ENCODE assay signal across 13 cellular contexts in genomic region chr10:4941540-4942330, GRCh38. TPM values are rescaled to one million over a fixed set of nuclear protein-coding genes. Genes with fewer than 3 reads are reported as not detected.
DNase-seq lines count a peak whose midpoint lies in the region; ATAC-seq, FAIRE-seq and TF ChIP-seq lines count a peak whose summit lies in the region.
"Had no signal": no experiment of that assay in that cellular context is flagged by ENCODE, and none has a peak within 500 bp of the region (broad histone marks: within the 10 kb centered on the region; RNA-seq: fewer than 3 reads in every experiment).

No MANE protein-coding gene starts in this region.

- no peak overlapping the region for H2BK120ac ChIP-seq in H1 (replicated peaks; ENCODE audit: low read depth, low read length)

- POLR2A ChIA-PET in H1 (lab: Charles Lee; ENCODE audit: partially characterized antibody) (no interaction called here), HEK293T (lab: Yijun Ruan, JAX) (no interaction called here)
- POLR2A ChIA-PET in naive thymus-derived CD4-positive, alpha-beta T cell (lab: Charles Lee), result no interaction called here

- H3K36me3 Mint-ChIP-seq in naive thymus-derived CD4-positive, alpha-beta T cell, result peaks cover 0 to 20% (median 7%) of the 10 kb centered on the region in 5 donors

- H3K18ac ChIP-seq in H1 (ENCODE audit: extremely low read depth, low read length), result peak overlapping the region; percentile 19

- no peaks in the 10 kb centered on the region for H3K79me1 ChIP-seq in H1 (ENCODE audit: low read depth, low read length)

- H3K27ac Mint-ChIP-seq in naive thymus-derived CD4-positive, alpha-beta T cell, result no peak overlapping the region
- H3K27ac Mint-ChIP-seq: activated CD4-positive, alpha-beta memory T cell treated with anti-CD3 and anti-CD28 coated beads, Interleukin-2, amount 10 ng/mL, durations not matched to agents 7 days and 5 days; stimulated activated naive CD8-positive, alpha-beta T cell treated with anti-CD3 and anti-CD28 coated beads, Interleukin-15, Interleukin-2, amounts not matched to agents 100 ng/mL and 50 ng/mL, for 24 hours had no signal

- no peak for FAIRE-seq in H1 (lab: Jason Lieb, UNC)
- FAIRE-seq: A204.1, H54 had no signal

- no peak overlapping the region for H3K4me3 Mint-ChIP-seq in naive thymus-derived CD4-positive, alpha-beta T cell
- H3K4me3 Mint-ChIP-seq: activated CD4-positive, alpha-beta memory T cell treated with anti-CD3 and anti-CD28 coated beads, Interleukin-2, amount 10 ng/mL, durations not matched to agents 7 days and 5 days; stimulated activated naive CD8-positive, alpha-beta T cell treated with anti-CD3 and anti-CD28 coated beads, Interleukin-15, Interleukin-2, amounts not matched to agents 100 ng/mL and 50 ng/mL, for 24 hours had no signal

- H2BK12ac ChIP-seq in H1 (ENCODE audit: low read depth, low read length), result 0 out of 2 replicates have a peak overlapping the region, but pooled peaks have one; percentile 60

- H3K4ac ChIP-seq in H1 (replicated peaks; ENCODE audit: insufficient read length, low read depth, low read length), result no peak overlapping the region

- WGBS in H1 (ENCODE audit: extremely low coverage in 1 of 2, insufficient coverage in 1 of 2, insufficient read length in 1 of 2, insufficient replicate concordance in 2 of 2, low coverage in 1 of 2, low lambda C conversion rate in 2 of 2, missing lambda C conversion rate in 1 of 2), 2 experiments, result 87% methylated on average over 5 of the region's 5 CpGs; no CpG with 5 or more reads in 1 of the 2 experiments
- 64 to 66% methylated on average over 5 of the region's 5 CpGs for WGBS in upper lobe of left lung, 2 donors

- H4K5ac ChIP-seq in H1 (ENCODE audit: insufficient read length, low read depth, low read length), result no peak overlapping the region

- no peak overlapping the region for H3K23ac ChIP-seq in H1 (ENCODE audit: insufficient read length)

- H3K14ac ChIP-seq in H1 (ENCODE audit: insufficient read length), result no peak overlapping the region

- TF ChIP-seq EP300 in H1 (IDR thresholded peaks at IDR 0.05; ENCODE audit: borderline replicate concordance in 1 of 2, low read depth in 2 of 2, low read length in 2 of 2) (no peak), upper lobe of left lung (IDR thresholded peaks at IDR 0.05) (no peak)

- H3K4me1 ChIP-seq in H1 (replicated peaks in 1 of 4; ENCODE audit: control insufficient read depth in 3 of 4, insufficient read depth in 4 of 4, low read length in 3 of 4), result peaks cover 2 to 15% (median 9%) of the 10 kb centered on the region in 4 experiments
- H3K4me1 ChIP-seq in upper lobe of left lung, result peaks cover 0 to 30% (median 7%) of the 10 kb centered on the region in 4 donors
- H3K4me1 ChIP-seq in naive thymus-derived CD4-positive, alpha-beta T cell (ENCODE audit: control insufficient read depth in 2 of 2, insufficient read depth in 2 of 2, low read length in 2 of 2), result no peaks in the 10 kb centered on the region

- no peaks in the 10 kb centered on the region for H3K27me3 ChIP-seq in H1 (replicated peaks in 1 of 4; ENCODE audit: control insufficient read depth in 3 of 4, extremely low read depth in 1 of 4, insufficient read depth in 3 of 4, low read length in 3 of 4)
- no peaks in the 10 kb centered on the region for H3K27me3 ChIP-seq in upper lobe of left lung
- no peaks in the 10 kb centered on the region for H3K27me3 ChIP-seq in naive thymus-derived CD4-positive, alpha-beta T cell (ENCODE audit: control insufficient read depth in 2 of 2, insufficient read depth in 2 of 2, low read length in 2 of 2)
- H3K27me3 ChIP-seq: adrenal gland had no signal

- no peaks in the 10 kb centered on the region for H3K4me1 Mint-ChIP-seq in naive thymus-derived CD4-positive, alpha-beta T cell

- no peak for TF ChIP-seq POLR2A in H1 (IDR thresholded peaks at IDR 0.05; ENCODE audit: control extremely low read depth in 1 of 2, low read depth in 2 of 2, low read length in 2 of 2)
- TF ChIP-seq POLR2A in upper lobe of left lung (IDR thresholded peaks at IDR 0.05), result no peak

- ATAC-seq in left colon (peak; percentile 57), upper lobe of left lung (ENCODE audit: low FRiP score in 2 of 2) (no peak)
- ATAC-seq in naive thymus-derived CD4-positive, alpha-beta T cell, result no peak

- no peak overlapping the region for H2BK5ac ChIP-seq in H1 (ENCODE audit: low read depth, low read length)

- TF ChIP-seq RAD21 in H1 (IDR thresholded peaks at IDR 0.05 in 1 of 2, conservative IDR thresholded peaks at IDR 0.05 in 1 of 2; ENCODE audit: low read depth in 2 of 2, low read length in 2 of 2), result no peak

- H3K56ac ChIP-seq in H1 (replicated peaks; ENCODE audit: insufficient read length, low read depth, low read length), result no peak overlapping the region

- H3K27me3 Mint-ChIP-seq in naive thymus-derived CD4-positive, alpha-beta T cell, result peaks cover 0 to 3% (median 0%) of the 10 kb centered on the region in 5 donors

- H2AK5ac ChIP-seq in H1 (ENCODE audit: low read depth, low read length), result no peak overlapping the region

- no peaks in the 10 kb centered on the region for H4K20me1 ChIP-seq in H1 (replicated peaks in 1 of 2; ENCODE audit: control insufficient read depth in 1 of 2, insufficient read depth in 2 of 2, low read length in 2 of 2)

- intact Hi-C loops in left colon (cut with DNase I, micrococcal nuclease), result no loop called here
- intact Hi-C loops in naive thymus-derived CD4-positive, alpha-beta T cell (cut with micrococcal nuclease), result no loop called here

- H3K36me3 ChIP-seq in H1 (ENCODE audit: control insufficient read depth in 2 of 4, insufficient read depth in 4 of 4, low read length in 3 of 4), result no peaks in the 10 kb centered on the region; a peak in 1 of 8 replicates
- no peaks in the 10 kb centered on the region for H3K36me3 ChIP-seq in upper lobe of left lung
- no peaks in the 10 kb centered on the region for H3K36me3 ChIP-seq in naive thymus-derived CD4-positive, alpha-beta T cell (ENCODE audit: control insufficient read depth in 2 of 3, insufficient read depth in 3 of 3, low read length in 3 of 3)
- H3K36me3 ChIP-seq: adrenal gland had no signal

- no peak overlapping the region for H3K9ac ChIP-seq in H1 (replicated peaks in 1 of 4; ENCODE audit: extremely low read depth in 1 of 4, low read depth in 3 of 4, low read length in 3 of 4)

- TF ChIP-seq CTCF in H1 (IDR thresholded peaks at IDR 0.05; ENCODE audit: control extremely low read depth in 1 of 3, insufficient read depth in 1 of 3, low read depth in 1 of 3, low read length in 3 of 3) (no peak), upper lobe of left lung (IDR thresholded peaks at IDR 0.05) (no peak)

- no peaks in the 10 kb centered on the region for H3K23me2 ChIP-seq in H1 (ENCODE audit: low read depth, low read length)

- H4K8ac ChIP-seq in H1 (ENCODE audit: extremely low read depth, insufficient read depth, low read length), result no peak overlapping the region

- H2AFZ ChIP-seq in H1 (ENCODE audit: low read length), result no peak overlapping the region

- CTCF ChIA-PET in H1 (lab: Charles Lee; ENCODE audit: partially characterized antibody), result no interaction called here
- CTCF ChIA-PET in HEK293T (lab: Yijun Ruan, JAX), result no interaction called here
- CTCF ChIA-PET in naive thymus-derived CD4-positive, alpha-beta T cell (lab: Charles Lee), result no interaction called here

- DNase-seq in NCI-H2107 treated with DMSO at 0.1 percent for 48 hours (lab: John Stamatoyannopoulos, UW; ENCODE audit: unreplicated experiment), result peak; percentile 67
- no peak for DNase-seq in NCI-H2107 (lab: John Stamatoyannopoulos, UW)
- no peak for DNase-seq in H1 (ENCODE audit: low read depth in 1 of 2, low spot score in 2 of 2)
- no peak for DNase-seq in left colon
- DNase-seq in upper lobe of left lung, result peak in 1 of 2 donors; percentile 45
- no peak for DNase-seq in NCI-H1930 (lab: John Stamatoyannopoulos, UW)
- DNase-seq in HEK293T (ENCODE audit: extremely low spot score), result no peak
- no peak for DNase-seq in naive thymus-derived CD4-positive, alpha-beta T cell
- DNase-seq: activated CD4-positive, alpha-beta memory T cell treated with anti-CD3 and anti-CD28 coated beads, Interleukin-2, amount 10 ng/mL, durations not matched to agents 7 days and 5 days; adrenal gland had no signal

- H3K4me3 ChIP-seq in H1 (ENCODE audit: extremely low read depth in 1 of 4, insufficient read depth in 2 of 4, low read depth in 3 of 4, low read length in 4 of 4) (no peak overlapping the region), upper lobe of left lung (no peak overlapping the region)
- no peak overlapping the region for H3K4me3 ChIP-seq in naive thymus-derived CD4-positive, alpha-beta T cell (ENCODE audit: low read length)
- H3K4me3 ChIP-seq: adrenal gland had no signal

- H3K9me3 ChIP-seq in H1 (ENCODE audit: insufficient read depth in 2 of 2, low read depth in 1 of 2, low read length in 1 of 2) (peaks cover 0 to 8% of the 10 kb centered on the region in 2 experiments; a peak in 2 of 4 replicates), upper lobe of left lung (no peaks in the 10 kb centered on the region)
- H3K9me3 ChIP-seq in naive thymus-derived CD4-positive, alpha-beta T cell (ENCODE audit: control insufficient read depth in 2 of 3, low read length in 3 of 3), result no peaks in the 10 kb centered on the region
- H3K9me3 ChIP-seq: adrenal gland had no signal

- no peaks in the 10 kb centered on the region for H3K79me2 ChIP-seq in H1 (ENCODE audit: control insufficient read depth in 1 of 2, insufficient read depth in 2 of 2, low read length in 2 of 2)

- H2BK15ac ChIP-seq in H1 (ENCODE audit: low read length), result no peak overlapping the region

- H2BK20ac ChIP-seq in H1 (ENCODE audit: low read length), result no peak overlapping the region

- peaks cover 0 to 3% (median 0%) of the 10 kb centered on the region in 11 donors for H3K9me3 Mint-ChIP-seq in naive thymus-derived CD4-positive, alpha-beta T cell
- H3K9me3 Mint-ChIP-seq: activated CD4-positive, alpha-beta memory T cell treated with anti-CD3 and anti-CD28 coated beads, Interleukin-2, amount 10 ng/mL, durations not matched to agents 7 days and 5 days; stimulated activated naive CD8-positive, alpha-beta T cell treated with anti-CD3 and anti-CD28 coated beads, Interleukin-15, Interleukin-2, amounts not matched to agents 100 ng/mL and 50 ng/mL, for 24 hours had no signal

- H3K27ac ChIP-seq in H1 (ENCODE audit: low read depth, low read length) (no peak overlapping the region), upper lobe of left lung (peak overlapping the region in 3 of 4 donors; percentile 15 to 53 (median 27))
- H3K27ac ChIP-seq in naive thymus-derived CD4-positive, alpha-beta T cell (ENCODE audit: low read depth, low read length), result no peak overlapping the region

- H4K91ac ChIP-seq in H1 (replicated peaks; ENCODE audit: insufficient read length, low read length), result no peak overlapping the region

- no peak overlapping the region for H3K4me2 ChIP-seq in H1 (ENCODE audit: insufficient read depth in 1 of 2, low read depth in 2 of 2, low read length in 2 of 2)

RNA-seq across cellular contexts. Expression of gene AKR1C1, which starts 21.5 kb away (rescaled TPM):
- total RNA-seq in H1 (2021; fragmentation: NEBNext Ultra II Directional; extraction: Animal tissue kit (Norgen Biotek cat#: 25700)), result 1.4 and 2.3 TPM in 2 replicates
- 2.1 and 3.1 TPM in 2 replicates for polyA plus RNA-seq in H1 (2011; rRNA removed)
- 3.3 TPM for polyA plus RNA-seq in H1 (2011; cell fraction: cytosol; rRNA removed)
- polyA plus RNA-seq in H1 (2011; cell fraction: nucleus; rRNA removed), result 4.4 TPM
- polyA plus RNA-seq in H1 (2012, experiment 1 of 2), result 2.2 to 2.7 TPM (median 2.4 TPM) in 4 replicates
- 0.79 TPM for polyA plus RNA-seq in H1 (2012, experiment 2 of 2)
- 1.9 TPM for polyA plus RNA-seq in H1 (2013, experiment 1 of 2)
- polyA plus RNA-seq in H1 (2013, experiment 2 of 2), result 2.5 TPM
- polyA minus RNA-seq in H1 (2011; rRNA and poly(A)+ RNA removed), result 1.8 and 2.6 TPM in 2 replicates
- polyA minus RNA-seq in H1 (2011; cell fraction: cytosol; rRNA and poly(A)+ RNA removed), result 0.37 TPM
- polyA minus RNA-seq in H1 (2011; cell fraction: nucleus; rRNA and poly(A)+ RNA removed), result 5.3 TPM
- 10 to 100 TPM; 12.8 to 88.1 TPM for total RNA-seq in left colon
- 100 to 1,000 TPM in 1 of 6 donors, 10 to 100 TPM in 5; 38.2 to 103 (median 44.3) TPM for total RNA-seq in upper lobe of left lung
- 1 to 10 TPM; 1.8 to 4.7 (median 3.4) TPM for total RNA-seq in naive thymus-derived CD4-positive, alpha-beta T cell
- not detected for polyA plus RNA-seq in naive thymus-derived CD4-positive, alpha-beta T cell

Comparison
In these comparisons a context has a peak if more than half of its experiments do, and no peak if none do; other contexts are left out.
1. H3K27ac ChIP-seq: peak in upper lobe of left lung (3 of 4); none in H1 (single experiment) and naive thymus-derived CD4-positive, alpha-beta T cell (single experiment).